35 cellular contexts compared by ENCODE assay signal in genomic region chr6:25620391-25620790, GRCh38. TPM values are rescaled to one million over a fixed set of nuclear protein-coding genes. Genes with fewer than 3 reads are reported as not detected.
"Had no signal": no experiment of that assay in that cellular context is flagged by ENCODE, and none has a peak within 500 bp of the region (broad histone marks: within the 10 kb centered on the region; RNA-seq: fewer than 3 reads in every experiment).

No MANE protein-coding gene starts in this region.

- DNase-seq: Kasumi-1, MG63, MM.1S, MV-4-11, NCI-H1048, NCI-H1092, NCI-H1092 treated with DMSO at 0.1 percent for 48 hours, NCI-H1105, NCI-H1105 treated with DMSO at 0.1 percent for 48 hours, NCI-H1417, NCI-H1417 treated with DMSO at 0.1 percent for 48 hours, NCI-H1436, NCI-H1436 treated with DMSO at 0.1 percent for 48 hours, NCI-H146, NCI-H1694, NCI-H1694 treated with DMSO at 0.1 percent for 48 hours, NCI-H187, NCI-H187 treated with DMSO at 0.1 percent for 48 hours, NCI-H1930, NCI-H2029, NCI-H2029 treated with DMSO at 0.1 percent for 48 hours, NCI-H2081, NCI-H2081 treated with DMSO at 0.1 percent for 48 hours, NCI-H2107, NCI-H2171, NCI-H2227 treated with DMSO at 0.1 percent for 48 hours, NCI-H226, NCI-H345, NCI-H446, NCI-H446 treated with DMSO at 0.1 percent for 48 hours, NCI-H510A, NCI-H510A treated with DMSO at 0.1 percent for 48 hours had no signal

- H3K4me3 ChIP-seq: MG63 had no signal

- H3K36me3 ChIP-seq: MG63 had no signal

- H3K9me3 ChIP-seq: MG63 had no signal

- H3K27me3 ChIP-seq: MG63 had no signal

RNA-seq across cellular contexts. Expression of gene SCGN, which starts 31.6 kb away (rescaled TPM):
- total RNA-seq: M059J, MCF 10A, NCI-H460 had no signal
